In the genomic region with DNA sequence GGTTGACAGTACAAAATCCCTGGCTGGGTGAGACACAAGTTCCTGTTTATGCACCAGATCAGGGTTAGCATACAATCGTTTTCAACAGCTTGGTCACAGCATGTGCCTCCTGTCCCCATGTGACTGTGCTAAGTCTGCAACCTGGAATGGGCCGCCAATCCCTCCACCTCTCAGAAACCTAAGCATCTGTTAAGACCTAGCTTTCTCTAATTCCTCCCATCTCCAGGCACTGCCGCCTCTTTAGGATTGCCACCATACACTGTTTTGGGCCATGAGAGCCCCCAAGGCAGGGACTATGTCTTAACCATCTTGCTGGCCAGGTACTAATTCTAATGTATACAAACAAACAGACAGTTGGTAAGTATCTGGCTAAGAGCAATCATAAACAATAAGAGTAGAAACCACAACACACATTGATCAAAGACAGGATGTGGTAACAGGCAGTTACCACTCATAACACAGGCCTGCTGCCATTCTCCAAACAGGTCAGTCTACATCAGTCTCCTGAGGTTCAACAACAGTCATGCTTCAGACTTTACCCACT, we compare ENCODE assay signal across 9 cellular contexts. TPM values are rescaled to one million over a fixed set of nuclear protein-coding genes. Genes with fewer than 3 reads are reported as not detected.
DNase-seq lines count a peak whose midpoint lies in the region; ATAC-seq and FAIRE-seq lines count a peak whose summit lies in the region.
"Had no signal": no experiment of that assay in that cellular context is flagged by ENCODE, and none has a peak within 500 bp of the region (broad histone marks: within the 10 kb centered on the region; RNA-seq: fewer than 3 reads in every experiment).

No MANE protein-coding gene starts in this region.

- no peak overlapping the region for H3K4me3 ChIP-seq in mesendoderm (ENCODE audit: low read length)

- H3K9ac ChIP-seq in mesendoderm (ENCODE audit: low read length): no peak overlapping the region

- DNase-seq in activated CD4-positive, alpha-beta T cell treated with anti-CD3 and anti-CD28 coated beads, Interleukin-2, amount 50 U/mL, for 1 hour: peak; percentile 44
- DNase-seq in mesendoderm (peak; percentile 68), OCI-M1 (lab: John Stamatoyannopoulos, UW) (no peak), HPDE6-E6E7 (ENCODE audit: extremely low spot score) (no peak), H4 (ENCODE audit: low spot score) (no peak), RCC 7860 (ENCODE audit: low spot score) (no peak)
- DNase-seq: left ventricle myocardium superior had no signal

- H3K56ac ChIP-seq in mesendoderm (ENCODE audit: low read length): no peak overlapping the region

- H2BK15ac ChIP-seq in mesendoderm (replicated peaks; ENCODE audit: low read depth): no peak overlapping the region

- no peak overlapping the region for H3K4me2 ChIP-seq in mesendoderm (ENCODE audit: low read length)

- H2BK120ac ChIP-seq in mesendoderm (ENCODE audit: low read depth, low read length): no peak overlapping the region

- ATAC-seq in GM18909 (IDR thresholded peaks at IDR 0.05; ENCODE audit: poor library complexity, unreplicated experiment): peak; percentile 84
- ATAC-seq in HG03159 (IDR thresholded peaks at IDR 0.05; ENCODE audit: unreplicated experiment): peak; percentile 74
- ATAC-seq: left ventricle myocardium superior had no signal

- H3K79me1 ChIP-seq in mesendoderm (ENCODE audit: low read length): no peaks in the 10 kb centered on the region

- no peaks in the 10 kb centered on the region for H3K4me1 ChIP-seq in mesendoderm (ENCODE audit: control insufficient read depth, low read depth, low read length)

- H3K18ac ChIP-seq in mesendoderm (ENCODE audit: low read length): no peak overlapping the region

- no peak overlapping the region for H3K23ac ChIP-seq in mesendoderm (ENCODE audit: low read length)

- no peak overlapping the region for H2BK5ac ChIP-seq in mesendoderm (ENCODE audit: low read length)

- H3K79me2 ChIP-seq in mesendoderm (ENCODE audit: control insufficient read depth, insufficient read depth, low read length): no peaks in the 10 kb centered on the region

- H3K27ac ChIP-seq in mesendoderm (ENCODE audit: low read depth, low read length): no peak overlapping the region

- H4K8ac ChIP-seq in mesendoderm (ENCODE audit: low read depth, low read length): no peak overlapping the region

- no peaks in the 10 kb centered on the region for H3K27me3 ChIP-seq in mesendoderm (ENCODE audit: insufficient read depth, low read length, poor library complexity)

- FAIRE-seq in RCC 7860 (lab: Jason Lieb, UNC): no peak

- peaks cover 5% of the 10 kb centered on the region for H3K36me3 ChIP-seq in mesendoderm (ENCODE audit: control insufficient read depth, insufficient read depth, low read length)

- no peak overlapping the region for H3K4ac ChIP-seq in mesendoderm (ENCODE audit: low read depth, low read length)

- WGBS in mesendoderm (ENCODE audit: extremely low coverage, insufficient coverage, low lambda C conversion rate): no CpG with 5 or more reads among the region's 3 CpGs

- no peak overlapping the region for H4K5ac ChIP-seq in mesendoderm (ENCODE audit: low read length)

- no peak overlapping the region for H2AK5ac ChIP-seq in mesendoderm (ENCODE audit: low read length)

RNA-seq across cellular contexts. Expression of a gene that starts 25.6 kb away (rescaled TPM):
- 23.5 TPM for polyA plus RNA-seq in mesendoderm (2013, experiment 1 of 2)
- 24.1 TPM for polyA plus RNA-seq in mesendoderm (2013, experiment 2 of 2)
- 42.4 and 48.1 TPM in 2 replicates for total RNA-seq in H4 (2014; rRNA removed; shearing (Covaris generic))

RNA-seq across cellular contexts. Expression of a gene that starts 34.5 kb away (rescaled TPM):
- 98.5 TPM for polyA plus RNA-seq in mesendoderm (2013, experiment 1 of 2)
- polyA plus RNA-seq in mesendoderm (2013, experiment 2 of 2): 94.4 TPM
- total RNA-seq in H4 (2014; rRNA removed; shearing (Covaris generic)): 32.2 and 41.9 TPM in 2 replicates

RNA-seq across cellular contexts. Expression of a gene that starts 44.3 kb away (rescaled TPM):
- 30.9 TPM for polyA plus RNA-seq in mesendoderm (2013, experiment 1 of 2)
- 31.8 TPM for polyA plus RNA-seq in mesendoderm (2013, experiment 2 of 2)
- total RNA-seq in H4 (2014; rRNA removed; shearing (Covaris generic)): 3.8 and 6.2 TPM in 2 replicates

RNA-seq across cellular contexts. Expression of a gene that starts 53.7 kb away (rescaled TPM):
- 2.8 TPM for polyA plus RNA-seq in mesendoderm (2013, experiment 1 of 2)
- 2.9 TPM for polyA plus RNA-seq in mesendoderm (2013, experiment 2 of 2)
- total RNA-seq in H4 (2014; rRNA removed; shearing (Covaris generic)): not detected in 2 replicates

Comparison
In these comparisons a context has a peak if more than half of its experiments do, and no peak if none do; other contexts are left out.
1. DNase-seq: peak in activated CD4-positive, alpha-beta T cell treated with anti-CD3 and anti-CD28 coated beads, Interleukin-2, amount 50 U/mL, for 1 hour (single experiment) and mesendoderm (single experiment); none in OCI-M1 (single experiment), HPDE6-E6E7 (single experiment), H4 (single experiment) and RCC 7860 (single experiment).